Comparison of ENCODE assay signal across 34 cellular contexts in genomic region chrX:17642891-17643290, GRCh38.
"Had no signal": no experiment of that assay in that cellular context is flagged by ENCODE, and none has a peak within 500 bp of the region (broad histone marks: within the 10 kb centered on the region; RNA-seq: fewer than 3 reads in every experiment).

No MANE protein-coding gene starts in this region.

- H3K4me1 Mint-ChIP-seq: activated CD4-positive, alpha-beta memory T cell treated with anti-CD3 and anti-CD28 coated beads, Interleukin-2, amount 10 ng/mL, durations not matched to agents 7 days and 5 days; central memory CD8-positive, alpha-beta T cell had no signal

- H3K27ac Mint-ChIP-seq: activated CD4-positive, alpha-beta memory T cell treated with anti-CD3 and anti-CD28 coated beads, Interleukin-2, amount 10 ng/mL, durations not matched to agents 7 days and 5 days; activated CD8-positive, alpha-beta memory T cell treated with anti-CD3 and anti-CD28 coated beads, Interleukin-2, amount 10 ng/mL, durations not matched to agents 7 days and 5 days; activated naive CD4-positive, alpha-beta T cell treated with anti-CD3 and anti-CD28 coated beads, Interleukin-2, amount 50 U/mL, for 72 hours had no signal

- H3K36me3 Mint-ChIP-seq: activated CD8-positive, alpha-beta memory T cell treated with anti-CD3 and anti-CD28 coated beads, Interleukin-2, amount 10 ng/mL, durations not matched to agents 7 days and 5 days had no signal

- H3K4me3 Mint-ChIP-seq: activated CD4-positive, alpha-beta memory T cell treated with anti-CD3 and anti-CD28 coated beads, Interleukin-2, amount 10 ng/mL, durations not matched to agents 7 days and 5 days; activated CD8-positive, alpha-beta memory T cell treated with anti-CD3 and anti-CD28 coated beads, Interleukin-2, amount 10 ng/mL, durations not matched to agents 7 days and 5 days; central memory CD8-positive, alpha-beta T cell had no signal

- H3K4me3 ChIP-seq: cardiac muscle cell, SJCRH30, SK-N-MC had no signal

- ATAC-seq: activated CD8-positive, alpha-beta memory T cell treated with anti-CD3 and anti-CD28 coated beads, Interleukin-2, amount 10 ng/mL, durations not matched to agents 7 days and 5 days; Panc1 had no signal

- H3K27me3 Mint-ChIP-seq: activated CD4-positive, alpha-beta memory T cell treated with anti-CD3 and anti-CD28 coated beads, Interleukin-2, amount 10 ng/mL, durations not matched to agents 7 days and 5 days; activated CD8-positive, alpha-beta memory T cell treated with anti-CD3 and anti-CD28 coated beads, Interleukin-2, amount 10 ng/mL, durations not matched to agents 7 days and 5 days; central memory CD8-positive, alpha-beta T cell had no signal

- H3K27me3 ChIP-seq: brain microvascular endothelial cell, cardiac muscle cell, SJCRH30 had no signal

- H3K27ac ChIP-seq: brain microvascular endothelial cell, cardiac muscle cell, SJCRH30, SK-N-MC, WERI-Rb-1 had no signal

- DNase-seq: activated CD4-positive, alpha-beta memory T cell treated with anti-CD3 and anti-CD28 coated beads, Interleukin-2, amount 10 ng/mL, durations not matched to agents 7 days and 5 days; activated CD4-positive, alpha-beta T cell treated with anti-CD3 and anti-CD28 coated beads for 1 hour; activated CD4-positive, alpha-beta T cell treated with anti-CD3 and anti-CD28 coated beads for 48 hours; activated CD4-positive, CD25-positive, alpha-beta regulatory T cell; activated CD8-positive, alpha-beta memory T cell treated with anti-CD3 and anti-CD28 coated beads for 24 hours; activated CD8-positive, alpha-beta memory T cell treated with anti-CD3 and anti-CD28 coated beads, Interleukin-2, amount 10 ng/mL, durations not matched to agents 7 days and 5 days; activated CD8-positive, alpha-beta memory T cell treated with anti-CD3 and anti-CD28 coated beads, Interleukin-2, amount 50 U/mL, for 48 hours; activated effector memory CD4-positive, alpha-beta T cell treated with anti-CD3 and anti-CD28 coated beads, Interleukin-2, amount 50 U/mL, for 16 hours; activated naive CD4-positive, alpha-beta T cell; activated T-cell treated with anti-CD3 and anti-CD28 coated beads, Interleukin-2, amount 50 U/mL, for 48 hours; anterior cingulate cortex; brain microvascular endothelial cell; Kasumi-1; KG1; MV-4-11; NCI-H1092 treated with DMSO at 0.1 percent for 48 hours; NCI-H1417; NCI-H146; NCI-H187; NCI-H2029 treated with DMSO at 0.1 percent for 48 hours; NCI-H2107; NCI-H2171; NCI-H510A treated with DMSO at 0.1 percent for 48 hours; NCI-H526 treated with DMSO at 0.1 percent for 48 hours; NCI-H774; SHP77; SJCRH30; T1000; WERI-Rb-1 had no signal

- H3K36me3 ChIP-seq: brain microvascular endothelial cell, cardiac muscle cell, SJCRH30, WERI-Rb-1 had no signal

- H3K9me3 Mint-ChIP-seq: activated CD4-positive, alpha-beta memory T cell treated with anti-CD3 and anti-CD28 coated beads, Interleukin-2, amount 10 ng/mL, durations not matched to agents 7 days and 5 days; activated naive CD4-positive, alpha-beta T cell treated with anti-CD3 and anti-CD28 coated beads, Interleukin-2, amount 50 U/mL, for 72 hours; central memory CD8-positive, alpha-beta T cell had no signal
